In genomic region chr22:38945693-38946338, GRCh38 we compare ENCODE assay signal across 1 cellular context.
A peak's percentile ranks its signal among the peaks of the same experiment; 100 is the strongest.
TF ChIP-seq lines count a peak whose summit lies in the region.

No MANE protein-coding gene starts in this region.

TF ChIP-seq in WTC11, 78 proteins besides CTCF, POLR2A, EP300 and RAD21:
- TF ChIP-seq ZNF121 (CRISPR knock-in tag; IDR thresholded peaks at IDR 0.05) = peak; percentile 80
